Comparison of ENCODE assay signal across 16 cellular contexts in the genomic region with DNA sequence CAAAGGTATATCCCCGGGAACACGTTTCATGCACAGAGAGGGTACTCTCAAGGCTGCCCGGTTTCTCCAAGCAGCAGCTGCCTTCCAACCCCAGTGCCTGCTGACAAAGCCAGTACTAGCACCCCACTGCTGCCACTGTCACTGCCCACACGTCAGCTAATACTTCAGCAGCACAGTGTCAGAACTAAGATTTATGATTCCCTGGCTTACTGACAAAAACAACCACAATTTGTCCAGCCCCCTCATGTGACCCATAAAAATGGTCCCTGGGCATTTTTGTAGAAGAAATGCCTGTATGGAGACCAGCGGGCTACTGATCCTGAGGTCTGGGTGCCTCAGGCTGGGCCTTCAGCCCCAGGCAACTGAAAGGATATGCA. TPM values are rescaled to one million over a fixed set of nuclear protein-coding genes. Genes with fewer than 3 reads are reported as not detected.
DNase-seq lines count a peak whose midpoint lies in the region; ATAC-seq and TF ChIP-seq lines count a peak whose summit lies in the region.
"Had no signal": no experiment of that assay in that cellular context is flagged by ENCODE, and none has a peak within 500 bp of the region (broad histone marks: within the 10 kb centered on the region; RNA-seq: fewer than 3 reads in every experiment).

No MANE protein-coding gene starts in this region.

- H3K4me2 ChIP-seq in trophoblast cell (ENCODE audit: low read length): no peak overlapping the region

- H3K36me3 ChIP-seq in trophoblast cell (ENCODE audit: control insufficient read depth in 1 of 2, insufficient read depth in 2 of 2, low read length in 2 of 2): peaks cover 13% of the 10 kb centered on the region in 2 experiments

- no peak overlapping the region for H3K4me3 ChIP-seq in trophoblast cell (ENCODE audit: low read depth, low read length)
- H3K4me3 ChIP-seq: suprapubic skin had no signal

- H4K12ac ChIP-seq in trophoblast cell (ENCODE audit: low read depth, low read length): no peak overlapping the region

- peak overlapping the region; percentile 70 for H4K91ac ChIP-seq in trophoblast cell (ENCODE audit: low read depth, low read length)

- no peak overlapping the region for H2AK5ac ChIP-seq in trophoblast cell (ENCODE audit: low read length)

- H3K14ac ChIP-seq in trophoblast cell (ENCODE audit: low read length): peak overlapping the region; percentile 31

- peaks cover 16% of the 10 kb centered on the region for H3K79me1 ChIP-seq in trophoblast cell (ENCODE audit: low read length)

- TF ChIP-seq POLR2A in erythroblast (IDR thresholded peaks at IDR 0.05; ENCODE audit: low read length): no peak

- no peak overlapping the region for H3K9ac ChIP-seq in trophoblast cell (ENCODE audit: low read length)

- H3K79me2 ChIP-seq in trophoblast cell (ENCODE audit: control insufficient read depth, insufficient read depth, low read length, poor library complexity): peaks cover 9% of the 10 kb centered on the region

- no peaks in the 10 kb centered on the region for H3K9me3 ChIP-seq in trophoblast cell (ENCODE audit: insufficient read depth, low read depth, low read length)
- H3K9me3 ChIP-seq: heart right ventricle, suprapubic skin had no signal

- no peak overlapping the region for H3K27ac ChIP-seq in trophoblast cell (ENCODE audit: low read depth, low read length)
- H3K27ac ChIP-seq: suprapubic skin, VCaP had no signal

- H2BK120ac ChIP-seq in trophoblast cell (ENCODE audit: insufficient read depth, low read length, poor library complexity): no peak overlapping the region

- no peaks in the 10 kb centered on the region for H3K27me3 ChIP-seq in trophoblast cell (ENCODE audit: insufficient read depth, low read length)
- H3K27me3 ChIP-seq: heart right ventricle, suprapubic skin had no signal

- H2BK5ac ChIP-seq in trophoblast cell (ENCODE audit: low read depth, low read length, poor library complexity): no peak overlapping the region

- no peak overlapping the region for H4K8ac ChIP-seq in trophoblast cell (ENCODE audit: low read depth, low read length)

- H2AFZ ChIP-seq in trophoblast cell (ENCODE audit: insufficient read depth, low read length, poor library complexity): no peak overlapping the region

- WGBS in trophoblast cell (ENCODE audit: extremely low coverage, insufficient coverage, insufficient read length): no CpG with 5 or more reads among the region's 5 CpGs

- peak overlapping the region; percentile 74 for H3K18ac ChIP-seq in trophoblast cell (ENCODE audit: low read length)

- DNase-seq in EH (ENCODE audit: low read depth) (peak; percentile 21), MV-4-11 (lab: John Stamatoyannopoulos, UW) (peak; percentile 55), erythroblast (lab: John Stamatoyannopoulos, UW) (peak; percentile 14 to 25), trophoblast cell (no peak), KG1 (lab: John Stamatoyannopoulos, UW) (no peak), HCEC 1CT (no peak), DMS53 treated with DMSO at 0.1 percent for 48 hours (lab: John Stamatoyannopoulos, UW; ENCODE audit: unreplicated experiment) (no peak)
- DNase-seq: heart right ventricle, mammary epithelial cell, NCI-H1417, NCI-H510A treated with DMSO at 0.1 percent for 48 hours, retina, SHP77 treated with DMSO at 0.1 percent for 48 hours had no signal

- no peak for ATAC-seq in GM21723 (IDR thresholded peaks at IDR 0.05; ENCODE audit: unreplicated experiment)
- ATAC-seq: heart right ventricle had no signal

- H3K23ac ChIP-seq in trophoblast cell (ENCODE audit: low read length): no peak overlapping the region

- peaks cover 32 to 34% of the 10 kb centered on the region in 2 experiments for H3K4me1 ChIP-seq in trophoblast cell (ENCODE audit: control insufficient read depth in 1 of 2, insufficient read depth in 2 of 2, low read length in 2 of 2)

- H2BK12ac ChIP-seq in trophoblast cell (ENCODE audit: low read length): peak overlapping the region; percentile 52

- no peak overlapping the region for H3K4ac ChIP-seq in trophoblast cell (ENCODE audit: low read depth, low read length)

RNA-seq across cellular contexts. Expression of gene WDR91, which starts 2.9 kb away (rescaled TPM):
- 11.4 and 11.5 TPM in 2 replicates for polyA plus RNA-seq in trophoblast cell (2013)

RNA-seq across cellular contexts. Expression of gene STRA8, which starts 25.2 kb away (rescaled TPM):
- polyA plus RNA-seq in trophoblast cell (2013): not detected in 2 replicates
- polyA plus RNA-seq: heart right ventricle, mammary epithelial cell had no signal

RNA-seq across cellular contexts. Expression of gene CYREN, which starts 37.9 kb away (rescaled TPM):
- polyA plus RNA-seq in trophoblast cell (2013): 32.9 and 33.9 TPM in 2 replicates

Comparison
In these comparisons a context has a peak if more than half of its experiments do, and no peak if none do; other contexts are left out.
1. DNase-seq: peak in EH (single experiment), MV-4-11 (single experiment) and erythroblast (2 of 2); none in trophoblast cell (0 of 2), KG1 (single experiment), HCEC 1CT (single experiment) and DMS53 treated with DMSO at 0.1 percent for 48 hours (single experiment).